ENCODE assay signal across 19 cellular contexts in the genomic region with DNA sequence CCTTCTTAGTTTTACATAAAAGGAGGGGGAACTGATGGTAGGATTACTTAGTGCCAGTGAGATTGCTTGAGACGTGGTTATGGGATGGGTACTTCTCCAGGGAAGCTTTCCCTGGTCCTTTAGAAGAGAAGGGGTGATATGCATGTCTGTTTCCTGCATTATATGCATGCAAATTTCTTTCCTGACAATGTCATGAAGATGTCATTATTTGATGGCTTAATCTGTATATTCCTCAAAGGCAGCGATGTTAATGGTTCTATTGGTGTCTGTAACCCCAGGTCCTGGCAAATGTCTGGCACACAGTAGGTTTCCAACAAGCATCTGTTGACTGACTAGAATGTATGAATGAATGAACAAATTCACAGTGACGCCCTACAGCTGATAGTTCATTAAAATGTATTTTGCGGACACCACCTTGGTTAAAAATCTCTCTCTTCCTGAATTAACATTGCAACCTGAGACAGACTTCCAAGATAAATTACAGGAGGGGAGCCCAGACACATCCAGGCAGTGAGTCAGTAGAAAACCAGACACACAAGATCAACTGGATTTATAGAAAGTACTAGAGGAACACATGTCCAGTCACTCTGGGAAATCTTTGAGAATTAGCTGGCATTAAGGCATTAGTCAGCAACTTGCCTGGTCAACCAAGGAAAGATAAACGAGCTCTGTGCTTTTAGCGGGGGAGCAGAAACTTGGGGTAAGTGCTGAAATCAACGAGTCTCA.
DNase-seq lines count a peak whose midpoint lies in the region; ATAC-seq, FAIRE-seq and TF ChIP-seq lines count a peak whose summit lies in the region.
"Had no signal": no experiment of that assay in that cellular context is flagged by ENCODE, and none has a peak within 500 bp of the region (broad histone marks: within the 10 kb centered on the region; RNA-seq: fewer than 3 reads in every experiment).

No MANE protein-coding gene starts in this region.

- no peak for TF ChIP-seq RAD21 in K562 (CRISPR knock-in tag; conservative IDR thresholded peaks at IDR 0.05 in 1 of 2, IDR thresholded peaks at IDR 0.05 in 1 of 2)

- H3K27me3 ChIP-seq in K562 (ENCODE audit: control insufficient read depth in 2 of 2, insufficient read depth in 2 of 2, low read length in 2 of 2) (peaks cover 4 to 21% of the 10 kb centered on the region in 2 experiments; a peak in 3 of 5 replicates), vagina (no peaks in the 10 kb centered on the region)
- H3K27me3 ChIP-seq: left lung, right lobe of liver had no signal

- intact Hi-C loops in K562 (cut with micrococcal nuclease) = no loop called here
- intact Hi-C loops in vagina (cut with DNase I) = no loop called here

- in situ Hi-C loops in K562 (cut with MboI) = no loop called here

- H2AFZ ChIP-seq in K562 (ENCODE audit: low read depth, low read length) = no peak overlapping the region

- 5% methylated on average over 7 of the region's 7 CpGs for WGBS in K562 (ENCODE audit: insufficient coverage, low coverage, missing lambda C conversion rate)

- TF ChIP-seq POLR2A in K562 (conservative IDR thresholded peaks at IDR 0.05) (no peak), vagina (IDR thresholded peaks at IDR 0.05) (no peak)

- no peaks in the 10 kb centered on the region for H3K36me3 ChIP-seq in K562 (ENCODE audit: control insufficient read depth, insufficient read depth, low read length)
- H3K36me3 ChIP-seq in vagina = no peaks in the 10 kb centered on the region
- H3K36me3 ChIP-seq: left lung, right lobe of liver had no signal

- no peaks in the 10 kb centered on the region for H3K9me3 ChIP-seq in K562 (replicated peaks; ENCODE audit: control insufficient read depth, insufficient read depth, low read depth, low read length)
- H3K9me3 ChIP-seq in vagina = no peaks in the 10 kb centered on the region
- H3K9me3 ChIP-seq: left lung, right lobe of liver had no signal

- H3K4me2 ChIP-seq in K562 (ENCODE audit: insufficient read depth, low read length) = no peak overlapping the region

- DNase-seq in Daoy (ENCODE audit: low read depth) (peak; percentile 53), M059J (ENCODE audit: low read depth) (peak; percentile 29), K562 (ENCODE audit: extremely low read depth in 1 of 4, low spot score in 3 of 4) (no peak), left kidney (ENCODE audit: low read depth, low spot score) (peak; percentile 6), NCI-H2081 treated with DMSO at 0.1 percent for 48 hours (lab: John Stamatoyannopoulos, UW) (no peak), vagina (ENCODE audit: extremely low spot score in 2 of 2) (no peak)
- DNase-seq: effector CD8-positive, alpha-beta T cell; GDM1; left lung; NCI-H1048; NCI-H345; occipital lobe; right lobe of liver; stimulated activated CD4-positive, alpha-beta T cell treated with anti-CD3 and anti-CD28 coated beads, Interleukin-2, amount 100 ng/mL, for 24 hours; substantia nigra had no signal

- BruUV-seq in K562 (replicated peaks; lab: Mats Ljungman, UMichigan) = no TSS peak

- H3K79me2 ChIP-seq in K562 (ENCODE audit: control insufficient read depth, insufficient read depth, low read length) = no peaks in the 10 kb centered on the region

- H3K9me1 ChIP-seq in K562 (ENCODE audit: control insufficient read depth, insufficient read depth, low read length) = no peaks in the 10 kb centered on the region

- no peak overlapping the region for H3K27ac ChIP-seq in K562 (ENCODE audit: extremely low read depth, low read depth, low read length)
- H3K27ac ChIP-seq in vagina = no peak overlapping the region
- H3K27ac ChIP-seq: left lung, right lobe of liver had no signal

- no peak for FAIRE-seq in K562 (lab: Jason Lieb, UNC)
- FAIRE-seq: frontal cortex, GM12892 had no signal

- TF ChIP-seq CTCF in K562 (IDR thresholded peaks at IDR 0.05 in 2 of 3, conservative IDR thresholded peaks at IDR 0.05 in 1 of 3; ENCODE audit: insufficient read depth in 2 of 3, low read depth in 1 of 3, low read length in 3 of 3) (no peak), vagina (IDR thresholded peaks at IDR 0.05) (no peak)

- no peaks in the 10 kb centered on the region; the same call in 1 of the 2 replicates for H4K20me1 ChIP-seq in K562 (replicated peaks; ENCODE audit: control insufficient read depth, insufficient read depth, low read length)

- POLR2A ChIA-PET in K562 (lab: Yijun Ruan, JAX) = no interaction called here

- H3K4me1 ChIP-seq in K562 (replicated peaks in 1 of 2; ENCODE audit: control insufficient read depth in 2 of 2, insufficient read depth in 2 of 2, low read length in 2 of 2) (no peaks in the 10 kb centered on the region), vagina (peaks cover 9% of the 10 kb centered on the region)

- H3K4me3 ChIP-seq in K562 (no peak overlapping the region), vagina (no peak overlapping the region)
- H3K4me3 ChIP-seq: left lung, right lobe of liver had no signal

- CTCF ChIA-PET in K562 (lab: Yijun Ruan, JAX; ENCODE audit: low intra/inter-chr PET ratio) = no interaction called here

- no peak overlapping the region for H3K9ac ChIP-seq in K562 (ENCODE audit: insufficient read depth in 1 of 2, low read depth in 2 of 2, low read length in 2 of 2)

- TF ChIP-seq EP300 in K562 (IDR thresholded peaks at IDR 0.05; ENCODE audit: low read length) = no peak

- ATAC-seq in K562 (no peak), GM21723 (IDR thresholded peaks at IDR 0.05; ENCODE audit: unreplicated experiment) (no peak), HG03045 (IDR thresholded peaks at IDR 0.05; ENCODE audit: unreplicated experiment) (no peak)
- ATAC-seq: left lung, right lobe of liver had no signal

TF ChIP-seq in K562, 482 proteins besides CTCF, POLR2A, EP300 and RAD21:
- TF ChIP-seq, protein P1, sequence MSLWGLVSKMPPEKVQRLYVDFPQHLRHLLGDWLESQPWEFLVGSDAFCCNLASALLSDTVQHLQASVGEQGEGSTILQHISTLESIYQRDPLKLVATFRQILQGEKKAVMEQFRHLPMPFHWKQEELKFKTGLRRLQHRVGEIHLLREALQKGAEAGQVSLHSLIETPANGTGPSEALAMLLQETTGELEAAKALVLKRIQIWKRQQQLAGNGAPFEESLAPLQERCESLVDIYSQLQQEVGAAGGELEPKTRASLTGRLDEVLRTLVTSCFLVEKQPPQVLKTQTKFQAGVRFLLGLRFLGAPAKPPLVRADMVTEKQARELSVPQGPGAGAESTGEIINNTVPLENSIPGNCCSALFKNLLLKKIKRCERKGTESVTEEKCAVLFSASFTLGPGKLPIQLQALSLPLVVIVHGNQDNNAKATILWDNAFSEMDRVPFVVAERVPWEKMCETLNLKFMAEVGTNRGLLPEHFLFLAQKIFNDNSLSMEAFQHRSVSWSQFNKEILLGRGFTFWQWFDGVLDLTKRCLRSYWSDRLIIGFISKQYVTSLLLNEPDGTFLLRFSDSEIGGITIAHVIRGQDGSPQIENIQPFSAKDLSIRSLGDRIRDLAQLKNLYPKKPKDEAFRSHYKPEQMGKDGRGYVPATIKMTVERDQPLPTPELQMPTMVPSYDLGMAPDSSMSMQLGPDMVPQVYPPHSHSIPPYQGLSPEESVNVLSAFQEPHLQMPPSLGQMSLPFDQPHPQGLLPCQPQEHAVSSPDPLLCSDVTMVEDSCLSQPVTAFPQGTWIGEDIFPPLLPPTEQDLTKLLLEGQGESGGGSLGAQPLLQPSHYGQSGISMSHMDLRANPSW (CRISPR knock-in tag; IDR thresholded peaks at IDR 0.05) = no peak
- TF ChIP-seq ZNF316 (IDR thresholded peaks at IDR 0.05) = peak; percentile 22; the same call in 1 of the 2 replicates

Comparison
In these comparisons a context has a peak if more than half of its experiments do, and no peak if none do; other contexts are left out.
1. DNase-seq: peak in Daoy (single experiment), M059J (single experiment) and left kidney (single experiment); none in K562 (0 of 4), NCI-H2081 treated with DMSO at 0.1 percent for 48 hours (single experiment) and vagina (0 of 2).